In genomic region chr1:212034516-212035122, GRCh38 we compare ENCODE assay signal across 8 cellular contexts. TPM values are rescaled to one million over a fixed set of nuclear protein-coding genes. Genes with fewer than 3 reads are reported as not detected.
A peak's percentile ranks its signal among the peaks of the same experiment; 100 is the strongest.
DNase-seq lines count a peak whose midpoint lies in the region; ATAC-seq and TF ChIP-seq lines count a peak whose summit lies in the region.

No MANE protein-coding gene starts in this region.

- TF ChIP-seq CTCF in astrocyte of the cerebellum (IDR thresholded peaks at IDR 0.05; ENCODE audit: low read depth, low read length, missing control alignments) (no peak), thoracic aorta (IDR thresholded peaks at IDR 0.05) (no peak), GM20000 (IDR thresholded peaks at IDR 0.05; ENCODE audit: extremely low read depth, missing control alignments) (no peak)

- H3K4me1 Mint-ChIP-seq in T-helper 2 cell treated with Interferon-gamma antibody and Interleukin-4, amounts not matched to agents 5 μg/mL and 100 μg/mL, for 36 hours (ENCODE audit: low read depth): peaks cover 53% of the 10 kb centered on the region

- H3K27me3 ChIP-seq in thoracic aorta (replicated peaks; ENCODE audit: insufficient read depth): no peaks in the 10 kb centered on the region

- H3K27me3 Mint-ChIP-seq in T-helper 2 cell treated with Interferon-gamma antibody and Interleukin-4, amounts not matched to agents 5 μg/mL and 100 μg/mL, for 36 hours (ENCODE audit: low read depth): peaks cover 2% of the 10 kb centered on the region

- peak overlapping the region; percentile 71 to 79 for H3K27ac ChIP-seq in thoracic aorta

- no peaks in the 10 kb centered on the region for H3K36me3 ChIP-seq in thoracic aorta

- H3K27ac Mint-ChIP-seq in T-helper 2 cell treated with Interferon-gamma antibody and Interleukin-4, amounts not matched to agents 5 μg/mL and 100 μg/mL, for 36 hours: peak overlapping the region; percentile 91

- peak overlapping the region; percentile 98 for H3K4me3 Mint-ChIP-seq in T-helper 2 cell treated with Interferon-gamma antibody and Interleukin-4, amounts not matched to agents 5 μg/mL and 100 μg/mL, for 36 hours

- ATAC-seq in HG03175 (IDR thresholded peaks at IDR 0.05; ENCODE audit: unreplicated experiment) (peak; percentile 2), left lobe of liver (peak; percentile 38), thoracic aorta (ENCODE audit: insufficient number of reproducible peaks, low FRiP score, low read depth) (no peak)

- H3K4me3 ChIP-seq in astrocyte of the cerebellum (ENCODE audit: low read depth, low read length) (peak overlapping the region; percentile 78), thoracic aorta (peak overlapping the region; percentile 77)

- DNase-seq in T-helper 2 cell treated with Interferon-gamma antibody and Interleukin-4, amounts not matched to agents 5 μg/mL and 100 μg/mL, for 36 hours (ENCODE audit: low spot score): no peak
- DNase-seq in T-helper 2 cell: no peak
- DNase-seq in astrocyte of the cerebellum (ENCODE audit: low read depth): no peak
- DNase-seq in left lobe of liver (ENCODE audit: low spot score): no peak
- DNase-seq in thoracic aorta (ENCODE audit: low spot score): no peak
- no peak for DNase-seq in NCI-H2196 treated with DMSO at 0.1 percent for 48 hours (lab: John Stamatoyannopoulos, UW; ENCODE audit: unreplicated experiment)
- DNase-seq in GM20000 (ENCODE audit: low spot score): no peak

- H3K36me3 Mint-ChIP-seq in T-helper 2 cell treated with Interferon-gamma antibody and Interleukin-4, amounts not matched to agents 5 μg/mL and 100 μg/mL, for 36 hours (ENCODE audit: low read depth): peaks cover 41% of the 10 kb centered on the region

- in situ Hi-C loops in astrocyte of the cerebellum (cut with HindIII; ENCODE audit: low sequenced_read_pairs): no loop called here

- H3K9me3 Mint-ChIP-seq in T-helper 2 cell treated with Interferon-gamma antibody and Interleukin-4, amounts not matched to agents 5 μg/mL and 100 μg/mL, for 36 hours: no peaks in the 10 kb centered on the region

- no peaks in the 10 kb centered on the region for H3K9me3 ChIP-seq in thoracic aorta

- H3K4me1 ChIP-seq in thoracic aorta (ENCODE audit: control insufficient read depth in 1 of 2, low read depth in 2 of 2): peaks cover 3 to 20% of the 10 kb centered on the region in 2 donors

RNA-seq across cellular contexts. Expression of gene INTS7, which starts 0.7 kb away (rescaled TPM):
- total RNA-seq in left lobe of liver (5.2 TPM), thoracic aorta (10 to 100 TPM in 1 of 2 donors, 1 to 10 TPM in 1; 4.7 to 16.9 TPM)

RNA-seq across cellular contexts. Expression of gene DTL, which starts 0.9 kb away (rescaled TPM):
- total RNA-seq in left lobe of liver (0.10 TPM), thoracic aorta (1 to 10 TPM in 1 of 2 donors, under 1 TPM in 1; 0.21 to 3.4 TPM)
